7 cellular contexts compared by ENCODE assay signal in genomic region chr12:98516184-98516873, GRCh38. TPM values are rescaled to one million over a fixed set of nuclear protein-coding genes. Genes with fewer than 3 reads are reported as not detected.
A peak's percentile ranks its signal among the peaks of the same experiment; 100 is the strongest.
DNase-seq lines count a peak whose midpoint lies in the region; ATAC-seq and TF ChIP-seq lines count a peak whose summit lies in the region.

No MANE protein-coding gene starts in this region.

- peak; percentile 52 for ATAC-seq in GM18505 (IDR thresholded peaks at IDR 0.05; ENCODE audit: unreplicated experiment)
- ATAC-seq in HG02981 (IDR thresholded peaks at IDR 0.05; ENCODE audit: unreplicated experiment) = peak; percentile 54
- peak; percentile 65 to 70 for ATAC-seq in gastrocnemius medialis

- H3K4me3 ChIP-seq in astrocyte of the spinal cord (ENCODE audit: low read depth, low read length) (peak overlapping the region; percentile 93), iPS DF 6.9 (ENCODE audit: low read length) (peak overlapping the region; percentile 82; the same call in 1 of the 2 replicates), gastrocnemius medialis (peak overlapping the region; percentile 70 to 93 (median 89))

- H3K27ac ChIP-seq in iPS DF 6.9 (ENCODE audit: low read length) (no peak overlapping the region), gastrocnemius medialis (peak overlapping the region; percentile 86 to 95 (median 93))

- H3K4me1 ChIP-seq in iPS DF 6.9 (ENCODE audit: control insufficient read depth, insufficient read depth, low read length) (no peaks in the 10 kb centered on the region), gastrocnemius medialis (peaks cover 24 to 26% of the 10 kb centered on the region in 2 donors)

- peak; percentile 68 for TF ChIP-seq CTCF in astrocyte of the spinal cord (IDR thresholded peaks at IDR 0.05; ENCODE audit: low read depth, low read length)
- TF ChIP-seq CTCF in gastrocnemius medialis (IDR thresholded peaks at IDR 0.05 in 4 of 5, conservative IDR thresholded peaks at IDR 0.05 in 1 of 5) = peak; percentile 64 to 84 (median 68)

- DNase-seq in NCI-H2029 (lab: John Stamatoyannopoulos, UW) (peak; percentile 87), T-helper 9 cell (peak; percentile 70), astrocyte of the spinal cord (ENCODE audit: low read depth, low spot score) (peak; percentile 85), iPS DF 6.9 (ENCODE audit: low read depth, low spot score) (no peak), gastrocnemius medialis (peak; percentile 47 to 52)

- H3K27me3 ChIP-seq in iPS DF 6.9 (ENCODE audit: control insufficient read depth, insufficient read depth, low read length) (no peaks in the 10 kb centered on the region), gastrocnemius medialis (no peaks in the 10 kb centered on the region)

- no CpG with 5 or more reads among the region's 52 CpGs for WGBS in iPS DF 6.9 (ENCODE audit: insufficient coverage, insufficient read length)

- intact Hi-C loops in gastrocnemius medialis (cut with DNase I; ENCODE audit: low total_unique reads) = loop anchor here (1.0 kb wide), 1 partner anchor 25 kb away; no protein-coding TSS in a partner anchor

- TF ChIP-seq POLR2A in GM18505 (IDR thresholded peaks at IDR 0.05; ENCODE audit: borderline replicate concordance, extremely low read depth, insufficient read depth, insufficient read length) (peak; percentile 72), gastrocnemius medialis (IDR thresholded peaks at IDR 0.05) (peak in 1 of 2 donors; percentile 9)

- in situ Hi-C loops in astrocyte of the spinal cord (cut with HindIII; ENCODE audit: low sequenced_read_pairs) = no loop called here
- in situ Hi-C loops in gastrocnemius medialis (cut with MboI; ENCODE audit: low sequenced_read_pairs in 4 of 4) = loop anchor here in 1 of 4 donors (10.0 kb wide), 1 partner anchor 78 kb away; the partner anchor contains the start of gene SLC25A3

- H3K9me3 ChIP-seq in iPS DF 6.9 (ENCODE audit: control insufficient read depth, insufficient read depth, low read length) = no peaks in the 10 kb centered on the region
- H3K9me3 ChIP-seq in gastrocnemius medialis = no peaks in the 10 kb centered on the region

- H3K36me3 ChIP-seq in iPS DF 6.9 (ENCODE audit: control insufficient read depth, insufficient read depth, low read length) = no peaks in the 10 kb centered on the region
- no peaks in the 10 kb centered on the region for H3K36me3 ChIP-seq in gastrocnemius medialis

RNA-seq across cellular contexts. Expression of gene TMPO, which starts 0.9 kb away (rescaled TPM):
- total RNA-seq in gastrocnemius medialis = 10 to 100 TPM; 12.2 to 16.5 (median 14.2) TPM
